ENCODE assay signal across 32 cellular contexts in the genomic region with DNA sequence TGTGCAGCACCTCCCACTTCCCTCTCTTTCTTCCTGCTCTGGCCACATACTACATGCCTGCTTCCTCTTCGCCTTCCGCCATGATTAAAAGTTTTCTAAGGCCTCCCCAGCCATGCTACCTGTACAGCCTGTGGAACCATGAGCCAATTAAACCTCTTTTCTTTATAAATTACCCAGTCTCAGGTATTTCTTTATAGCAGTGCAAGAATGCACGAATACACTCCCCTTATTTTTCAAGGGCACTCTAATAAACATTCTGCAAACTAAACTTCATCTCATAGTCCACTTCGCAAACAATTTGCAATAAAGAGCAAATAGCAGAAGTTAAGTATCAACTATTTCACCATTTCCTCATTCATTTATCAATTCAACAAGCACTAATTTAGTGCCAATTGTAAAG.
DNase-seq lines count a peak whose midpoint lies in the region; ATAC-seq and TF ChIP-seq lines count a peak whose summit lies in the region.
"Had no signal": no experiment of that assay in that cellular context is flagged by ENCODE, and none has a peak within 500 bp of the region (broad histone marks: within the 10 kb centered on the region; RNA-seq: fewer than 3 reads in every experiment).

No MANE protein-coding gene starts in this region.

- 63 to 84% methylated on average over 4 of the region's 4 CpGs for WGBS in lung, 2 donors

- no peak overlapping the region for H3K4me3 ChIP-seq in left lung
- H3K4me3 ChIP-seq in lower lobe of right lung: no peak overlapping the region
- no peak overlapping the region for H3K4me3 ChIP-seq in lung
- H3K4me3 ChIP-seq in upper lobe of right lung: no peak overlapping the region
- H3K4me3 ChIP-seq: A549; BLaER1; BLaER1 treated with 17β-estradiol and CSF1 and Interleukin-3, amounts not matched to agents 10 nM and 100 nM had no signal

- intact Hi-C loops in left lung (cut with DNase I) (no loop called here), lower lobe of right lung (cut with DNase I) (no loop called here), upper lobe of right lung (cut with DNase I) (no loop called here)

- H3K4me1 ChIP-seq in left lung: no peaks in the 10 kb centered on the region
- H3K4me1 ChIP-seq in lower lobe of right lung: peaks cover 16% of the 10 kb centered on the region
- H3K4me1 ChIP-seq in lung (ENCODE audit: control insufficient read depth in 2 of 2, insufficient read depth in 2 of 2, low read length in 2 of 2): peaks cover 0 to 1% of the 10 kb centered on the region in 2 donors
- H3K4me1 ChIP-seq in upper lobe of right lung: peaks cover 4% of the 10 kb centered on the region
- H3K4me1 ChIP-seq: A549, BE2C, BLaER1, Caco-2 had no signal

- TF ChIP-seq CTCF in left lung (IDR thresholded peaks at IDR 0.05) (no peak), lower lobe of right lung (IDR thresholded peaks at IDR 0.05) (no peak), lung (IDR thresholded peaks at IDR 0.05; ENCODE audit: control extremely low read depth, extremely low read depth) (no peak), upper lobe of right lung (IDR thresholded peaks at IDR 0.05) (no peak)

- ATAC-seq in left lung (peak; percentile 72), lower lobe of right lung (peak; percentile 59 to 85), lung (ENCODE audit: insufficient read depth, low FRiP score) (peak; percentile 33), upper lobe of right lung (peak; percentile 53), HG02981 (IDR thresholded peaks at IDR 0.05; ENCODE audit: unreplicated experiment) (no peak), HG02623 (IDR thresholded peaks at IDR 0.05; ENCODE audit: unreplicated experiment) (no peak)
- ATAC-seq: A549; CD8-positive, alpha-beta T cell had no signal

- H3K9me3 ChIP-seq in left lung (peaks cover 0 to 14% of the 10 kb centered on the region in 2 donors), lower lobe of right lung (no peaks in the 10 kb centered on the region), lung (ENCODE audit: control insufficient read depth in 2 of 2, insufficient read depth in 1 of 2, low read length in 1 of 2) (no peaks in the 10 kb centered on the region), upper lobe of right lung (no peaks in the 10 kb centered on the region)
- H3K9me3 ChIP-seq: A549, BE2C, Caco-2 had no signal

- DNase-seq in left lung (no peak), lower lobe of right lung (no peak), lung (ENCODE audit: low spot score) (no peak), upper lobe of right lung (no peak), anterior cingulate cortex (lab: John Stamatoyannopoulos, UW) (no peak), DMS79 (lab: John Stamatoyannopoulos, UW) (no peak)
- DNase-seq: 8988T; ACHN; AML-193; BE2C; C1 segment of cervical spinal cord; Caco-2; Calu3; CD4-positive, alpha-beta memory T cell; CD4-positive, alpha-beta T cell; CD4-positive, CD25-positive, alpha-beta regulatory T cell; CD8-positive, alpha-beta memory T cell; CD8-positive, alpha-beta T cell; COR-L47; DMS 273 treated with DMSO at 0.1 percent for 48 hours; DMS153; DMS53; DMS79 treated with DMSO at 0.1 percent for 48 hours; DND-41; EL had no signal

- H3K36me3 ChIP-seq in left lung (no peaks in the 10 kb centered on the region), lower lobe of right lung (no peaks in the 10 kb centered on the region), lung (ENCODE audit: control insufficient read depth in 2 of 2, insufficient read depth in 2 of 2, low read length in 2 of 2) (no peaks in the 10 kb centered on the region), upper lobe of right lung (no peaks in the 10 kb centered on the region)
- H3K36me3 ChIP-seq: BE2C; BLaER1; BLaER1 treated with 17β-estradiol and CSF1 and Interleukin-3, amounts not matched to agents 10 nM and 100 nM had no signal

- H3K27me3 ChIP-seq in left lung (no peaks in the 10 kb centered on the region), lower lobe of right lung (ENCODE audit: low read depth) (no peaks in the 10 kb centered on the region), lung (ENCODE audit: control insufficient read depth, insufficient read depth) (no peaks in the 10 kb centered on the region), upper lobe of right lung (no peaks in the 10 kb centered on the region)
- H3K27me3 ChIP-seq: BE2C; BLaER1; BLaER1 treated with 17β-estradiol and CSF1 and Interleukin-3, amounts not matched to agents 10 nM and 100 nM had no signal

- H3K27ac ChIP-seq in left lung (peak overlapping the region; percentile 8 to 38), lower lobe of right lung (peak overlapping the region; percentile 2), lung (ENCODE audit: low read depth in 1 of 2, low read length in 1 of 2) (peak overlapping the region in 1 of 2 donors; percentile 24), upper lobe of right lung (no peak overlapping the region)
- H3K27ac ChIP-seq: 22Rv1; A549; BLaER1; BLaER1 treated with 17β-estradiol and CSF1 and Interleukin-3, amounts not matched to agents 10 nM and 100 nM; C4-2B had no signal

Comparison
In these comparisons a context has a peak if more than half of its experiments do, and no peak if none do; other contexts are left out.
1. ATAC-seq: peak in left lung (single experiment), lower lobe of right lung (2 of 2), lung (single experiment) and upper lobe of right lung (single experiment); none in HG02981 (single experiment) and HG02623 (single experiment).